In the genomic region with DNA sequence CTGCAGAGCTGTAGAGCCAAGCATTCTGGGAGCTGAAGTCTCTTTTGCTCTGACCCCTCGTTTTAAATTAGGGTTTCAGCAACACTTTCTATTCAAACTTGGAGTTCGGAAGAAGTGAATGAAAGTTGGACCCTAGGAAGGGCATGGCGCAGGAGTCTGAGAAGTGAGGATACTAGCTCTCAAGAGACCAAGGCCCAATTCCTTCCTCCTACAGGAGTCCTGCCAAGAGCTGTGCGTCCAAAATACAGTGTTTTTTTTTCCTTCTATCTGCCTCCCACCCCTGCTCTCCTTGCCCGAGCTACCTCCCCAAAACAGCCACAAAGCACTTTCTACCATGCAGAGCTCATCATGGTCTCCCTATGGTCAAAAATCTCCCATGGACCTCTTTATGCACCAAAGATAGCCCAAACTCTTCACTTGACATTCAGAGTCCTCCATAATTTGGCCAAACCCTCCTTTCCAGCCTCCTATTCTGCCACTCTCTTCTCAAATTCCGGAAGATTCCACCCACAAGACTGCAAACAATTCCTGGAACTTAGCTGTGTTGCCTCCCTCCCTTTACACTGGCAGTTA, we compare ENCODE assay signal across 8 cellular contexts. TPM values are rescaled to one million over a fixed set of nuclear protein-coding genes. Genes with fewer than 3 reads are reported as not detected.
A peak's percentile ranks its signal among the peaks of the same experiment; 100 is the strongest.
DNase-seq lines count a peak whose midpoint lies in the region; ATAC-seq, FAIRE-seq and TF ChIP-seq lines count a peak whose summit lies in the region.

No MANE protein-coding gene starts in this region.

- H2AFZ ChIP-seq in astrocyte (ENCODE audit: low read depth, low read length), result peak overlapping the region; percentile 74
- peak overlapping the region; percentile 95 for H2AFZ ChIP-seq in HepG2 (ENCODE audit: low read length)

- FAIRE-seq in astrocyte (lab: Jason Lieb, UNC) (no peak), HepG2 (lab: Jason Lieb, UNC) (no peak)

- peaks cover 3% of the 10 kb centered on the region for H3K27me3 ChIP-seq in astrocyte (ENCODE audit: insufficient read depth, low read length)
- peaks cover 0 to 11% of the 10 kb centered on the region in 2 experiments; a peak in 2 of 5 replicates for H3K27me3 ChIP-seq in HepG2 (ENCODE audit: control insufficient read depth in 1 of 2, insufficient read depth in 2 of 2, low read length in 2 of 2)
- no peaks in the 10 kb centered on the region for H3K27me3 ChIP-seq in thoracic aorta (replicated peaks; ENCODE audit: insufficient read depth)

- 84% methylated on average over 6 of the region's 6 CpGs for WGBS in HepG2 (ENCODE audit: low lambda C conversion rate)

- H3K4me3 Mint-ChIP-seq in T-helper 2 cell treated with Interferon-gamma antibody and Interleukin-4, amounts not matched to agents 5 μg/mL and 100 μg/mL, for 36 hours, result peak overlapping the region; percentile 89
- H3K4me3 Mint-ChIP-seq in astrocyte (ENCODE audit: unreplicated experiment), result peak overlapping the region; percentile 91

- POLR2A ChIA-PET in HepG2 (lab: Yijun Ruan, JAX), result interaction anchor here (0.6 to 2.4 kb wide), 22 partner anchors 8 to 781 kb away, joined by 3 to 23 read pairs (median 4); partner anchors contain the start of genes NRSN2 and SRXN1

- ATAC-seq in HepG2 (no peak), thoracic aorta (ENCODE audit: insufficient number of reproducible peaks, low FRiP score, low read depth) (no peak), HG03469 (IDR thresholded peaks at IDR 0.05; ENCODE audit: unreplicated experiment) (no peak)

- peak overlapping the region; percentile 93 for H3K27ac Mint-ChIP-seq in T-helper 2 cell treated with Interferon-gamma antibody and Interleukin-4, amounts not matched to agents 5 μg/mL and 100 μg/mL, for 36 hours
- peak overlapping the region; percentile 98 for H3K27ac Mint-ChIP-seq in astrocyte (ENCODE audit: unreplicated experiment)

- TF ChIP-seq EP300 in HepG2 (IDR thresholded peaks at IDR 0.05; ENCODE audit: low read depth in 2 of 2, low read length in 2 of 2), result no peak
- TF ChIP-seq EP300 in HepG2 (CRISPR knock-in tag; IDR thresholded peaks at IDR 0.05; ENCODE audit: borderline replicate concordance), result no peak

- peaks cover 24% of the 10 kb centered on the region for H3K4me1 Mint-ChIP-seq in T-helper 2 cell treated with Interferon-gamma antibody and Interleukin-4, amounts not matched to agents 5 μg/mL and 100 μg/mL, for 36 hours (ENCODE audit: low read depth)
- H3K4me1 Mint-ChIP-seq in astrocyte (ENCODE audit: low read depth, unreplicated experiment), result peaks cover 22% of the 10 kb centered on the region

- no peak for TF ChIP-seq POLR2A in HepG2 (IDR thresholded peaks at IDR 0.05; ENCODE audit: insufficient read depth in 1 of 2, low read depth in 2 of 2, low read length in 2 of 2)

- H3K4me1 ChIP-seq in astrocyte (ENCODE audit: insufficient read depth, low read length) (peaks cover 17% of the 10 kb centered on the region), HepG2 (ENCODE audit: insufficient read depth, low read length) (peaks cover 43% of the 10 kb centered on the region), thoracic aorta (ENCODE audit: control insufficient read depth in 1 of 2, low read depth in 2 of 2) (peaks cover 23 to 41% of the 10 kb centered on the region in 2 donors)

- CTCF ChIA-PET in HepG2 (lab: Yijun Ruan, JAX; ENCODE audit: low intra/inter-chr PET ratio, low total read pairs), result no interaction called here

- intact Hi-C loops in HepG2 (cut with micrococcal nuclease; ENCODE audit: unreplicated experiment), result loop anchor here (5.0 kb wide), 2 partner anchors 42 to 103 kb away; no protein-coding TSS in a partner anchor

- in situ Hi-C loops in HepG2 (cut with HindIII; ENCODE audit: extremely low pct_ligation_motif_present, low pct_unique_long_range_greater_than_20kb), result no loop called here

- TF ChIP-seq CTCF in astrocyte (IDR thresholded peaks at IDR 0.05; ENCODE audit: insufficient read depth, low read depth, low read length) (no peak), HepG2 (CRISPR knock-in tag; IDR thresholded peaks at IDR 0.05) (no peak), thoracic aorta (IDR thresholded peaks at IDR 0.05) (no peak)

- peaks cover 10% of the 10 kb centered on the region for H3K27me3 Mint-ChIP-seq in T-helper 2 cell treated with Interferon-gamma antibody and Interleukin-4, amounts not matched to agents 5 μg/mL and 100 μg/mL, for 36 hours (ENCODE audit: low read depth)
- peaks cover 7% of the 10 kb centered on the region for H3K27me3 Mint-ChIP-seq in astrocyte (ENCODE audit: low read depth, unreplicated experiment)

- H3K4me3 ChIP-seq in astrocyte (ENCODE audit: insufficient read depth, low read depth, low read length) (peak overlapping the region; percentile 79), HepG2 (replicated peaks in 1 of 3; ENCODE audit: insufficient read depth in 1 of 3, low read depth in 2 of 3, low read length in 3 of 3) (peak overlapping the region; percentile 88 to 98 (median 96); a peak in 5 of 6 replicates), thoracic aorta (peak overlapping the region; percentile 100)

- peak overlapping the region; percentile 95 for H3K4me2 ChIP-seq in astrocyte (ENCODE audit: low read length)
- H3K4me2 ChIP-seq in HepG2 (ENCODE audit: low read depth, low read length), result peak overlapping the region; percentile 81

- H3K9ac ChIP-seq in astrocyte (ENCODE audit: low read length) (peak overlapping the region; percentile 97), HepG2 (ENCODE audit: insufficient read depth, low read depth, low read length) (peak overlapping the region; percentile 95)

- H3K9me3 Mint-ChIP-seq in T-helper 2 cell treated with Interferon-gamma antibody and Interleukin-4, amounts not matched to agents 5 μg/mL and 100 μg/mL, for 36 hours, result peaks cover 24% of the 10 kb centered on the region
- no peaks in the 10 kb centered on the region for H3K9me3 Mint-ChIP-seq in astrocyte (ENCODE audit: unreplicated experiment)

- peak overlapping the region; percentile 87 for H3K27ac ChIP-seq in astrocyte (ENCODE audit: low read depth, low read length)
- H3K27ac ChIP-seq in HepG2 (ENCODE audit: extremely low read length, insufficient read depth, low read length), result peak overlapping the region; percentile 90
- H3K27ac ChIP-seq in thoracic aorta, result peak overlapping the region; percentile 81 to 86

- TF ChIP-seq RAD21 in HepG2 (CRISPR knock-in tag; IDR thresholded peaks at IDR 0.05), result no peak

- no peak for DNase-seq in T-helper 2 cell treated with Interferon-gamma antibody and Interleukin-4, amounts not matched to agents 5 μg/mL and 100 μg/mL, for 36 hours (ENCODE audit: low spot score)
- no peak for DNase-seq in T-helper 2 cell
- DNase-seq in astrocyte (ENCODE audit: low read depth), result no peak
- no peak for DNase-seq in HepG2 (ENCODE audit: low spot score)
- no peak for DNase-seq in thoracic aorta (ENCODE audit: low spot score)
- DNase-seq in SIG-M5 treated with dmso at 0.1 percent for 504 hours (lab: John Stamatoyannopoulos, UW; ENCODE audit: unreplicated experiment), result no peak
- no peak for DNase-seq in stimulated activated CD4-positive, alpha-beta T cell treated with anti-CD3 and anti-CD28 coated beads, Interleukin-4, amount 100 ng/mL, for 1 hour

- BruUV-seq in HepG2 (replicated peaks; lab: Mats Ljungman, UMichigan), result TSS peak; percentile 96

- peaks cover 37% of the 10 kb centered on the region for H3K36me3 Mint-ChIP-seq in T-helper 2 cell treated with Interferon-gamma antibody and Interleukin-4, amounts not matched to agents 5 μg/mL and 100 μg/mL, for 36 hours (ENCODE audit: low read depth)
- peaks cover 17% of the 10 kb centered on the region for H3K36me3 Mint-ChIP-seq in astrocyte (ENCODE audit: low read depth, unreplicated experiment)

- H3K79me2 ChIP-seq in astrocyte (ENCODE audit: insufficient read depth, low read length) (peaks cover 43% of the 10 kb centered on the region), HepG2 (ENCODE audit: insufficient read depth, low read length) (peaks cover 39% of the 10 kb centered on the region)

- H4K20me1 ChIP-seq in astrocyte (ENCODE audit: insufficient read depth, low read length) (peaks cover 38% of the 10 kb centered on the region), HepG2 (ENCODE audit: insufficient read depth, low read length) (peaks cover 38% of the 10 kb centered on the region)

- H3K9me3 ChIP-seq in astrocyte (ENCODE audit: insufficient read depth, low read depth, low read length) (no peaks in the 10 kb centered on the region), HepG2 (ENCODE audit: low read length) (no peaks in the 10 kb centered on the region), thoracic aorta (no peaks in the 10 kb centered on the region)

- peaks cover 2% of the 10 kb centered on the region for H3K36me3 ChIP-seq in astrocyte (ENCODE audit: insufficient read depth, low read length)
- peaks cover 2 to 8% of the 10 kb centered on the region in 2 experiments; a peak in 2 of 5 replicates for H3K36me3 ChIP-seq in HepG2 (replicated peaks in 1 of 2; ENCODE audit: control insufficient read depth in 1 of 2, insufficient read depth in 2 of 2, low read length in 2 of 2)
- no peaks in the 10 kb centered on the region for H3K36me3 ChIP-seq in thoracic aorta

TF ChIP-seq in HepG2, 621 proteins besides CTCF, POLR2A, EP300 and RAD21 (continues in another document):
- 0 out of 2 replicates have a peak, but pooled peaks have one; percentile 83 for TF ChIP-seq ZNF615 (CRISPR knock-in tag; IDR thresholded peaks at IDR 0.05; ENCODE audit: borderline replicate concordance)

RNA-seq across cellular contexts. Expression of gene CSNK2A1, which starts 0.6 kb away (rescaled TPM):
- total RNA-seq in astrocyte (226 and 237 TPM in 2 replicates), HepG2 (2016; rRNA removed; fragmentation: Illumina TruSeq; extraction: Trizol) (231 and 288 TPM in 2 replicates), thoracic aorta (10 to 100 TPM; 83.9 to 90.7 TPM)
- total RNA-seq in HepG2 (2016; cell fraction: cytosol; rRNA removed; fragmentation: Illumina TruSeq; extraction: Trizol; ENCODE audit: low read depth), result 61.5 and 68.7 TPM in 2 replicates
- 223 and 276 TPM in 2 replicates for total RNA-seq in HepG2 (2016; cell fraction: insoluble cytoplasmic fraction; rRNA removed; fragmentation: Illumina TruSeq; extraction: Trizol)
- total RNA-seq in HepG2 (2016; cell fraction: membrane; rRNA removed; fragmentation: Illumina TruSeq; extraction: Trizol), result 134 and 154 TPM in 2 replicates
- total RNA-seq in HepG2 (2016; cell fraction: nucleus; rRNA removed; fragmentation: Illumina TruSeq; extraction: Trizol), result 168 and 193 TPM in 2 replicates
- 131 and 153 TPM in 2 replicates for polyA plus RNA-seq in HepG2 (2011; rRNA removed)
- 111 and 139 TPM in 2 replicates for polyA plus RNA-seq in HepG2 (2011; cell fraction: cytosol; rRNA removed)
- 88.9 and 104 TPM in 2 replicates for polyA plus RNA-seq in HepG2 (2011; cell fraction: nucleus; rRNA removed)
- 170 and 173 TPM in 2 replicates for polyA plus RNA-seq in HepG2 (2012)
- polyA plus RNA-seq in HepG2 (2016; cell fraction: cytosol; fragmentation: Illumina TruSeq; extraction: Trizol; ENCODE audit: low read depth), result 29.0 and 30.9 TPM in 2 replicates
- 222 and 255 TPM in 2 replicates for polyA plus RNA-seq in HepG2 (2016; cell fraction: insoluble cytoplasmic fraction; fragmentation: Illumina TruSeq; extraction: Trizol; ENCODE audit: low read depth)
- 56.7 and 58.4 TPM in 2 replicates for polyA plus RNA-seq in HepG2 (2016; cell fraction: membrane; fragmentation: Illumina TruSeq; extraction: Trizol; ENCODE audit: low read depth)
- polyA plus RNA-seq in HepG2 (2016; cell fraction: nucleus; fragmentation: Illumina TruSeq; extraction: Trizol; ENCODE audit: insufficient read depth, low read depth), result 145 and 159 TPM in 2 replicates
- 131 and 343 TPM in 2 replicates for polyA minus RNA-seq in HepG2 (2011; rRNA and poly(A)+ RNA removed; ENCODE audit: low replicate concordance)
- polyA minus RNA-seq in HepG2 (2011; cell fraction: cytosol; rRNA and poly(A)+ RNA removed), result 168 and 178 TPM in 2 replicates
- polyA minus RNA-seq in HepG2 (2011; cell fraction: nucleus; rRNA and poly(A)+ RNA removed), result 284 and 317 TPM in 2 replicates
